In genomic region chr19:43779820-43780219, GRCh38 we compare ENCODE assay signal across 9 cellular contexts. TPM values are rescaled to one million over a fixed set of nuclear protein-coding genes. Genes with fewer than 3 reads are reported as not detected.
DNase-seq lines count a peak whose midpoint lies in the region; ATAC-seq and TF ChIP-seq lines count a peak whose summit lies in the region.
"Had no signal": no experiment of that assay in that cellular context is flagged by ENCODE, and none has a peak within 500 bp of the region (broad histone marks: within the 10 kb centered on the region; RNA-seq: fewer than 3 reads in every experiment).

No MANE protein-coding gene starts in this region.

- intact Hi-C loops in spleen (cut with DNase I; ENCODE audit: low total_unique reads) = no loop called here
- intact Hi-C loops in left lung (cut with DNase I) = loop anchor here in 1 of 2 donors (5.0 kb wide), 1 partner anchor 33 kb away; no protein-coding TSS in a partner anchor

- H3K4me1 ChIP-seq in spleen (peaks cover 15 to 98% (median 71%) of the 10 kb centered on the region in 6 donors), left lung (peaks cover 8 to 61% of the 10 kb centered on the region in 2 donors)

- H3K4me3 ChIP-seq in brain microvascular endothelial cell (ENCODE audit: low read depth, low read length) = no peak overlapping the region
- peak overlapping the region; percentile 18 to 73 (median 35) for H3K4me3 ChIP-seq in spleen
- peak overlapping the region in 1 of 2 donors; percentile 31 for H3K4me3 ChIP-seq in left lung

- H3K36me3 ChIP-seq in brain microvascular endothelial cell (replicated peaks) (no peaks in the 10 kb centered on the region), spleen (peaks cover 0 to 8% (median 0%) of the 10 kb centered on the region in 6 donors), left lung (no peaks in the 10 kb centered on the region)
- H3K36me3 ChIP-seq: right atrium auricular region had no signal

- TF ChIP-seq CTCF in GM13976 (IDR thresholded peaks at IDR 0.05; ENCODE audit: borderline replicate concordance, control extremely low read depth, extremely low read depth, insufficient read depth, missing control alignments) = peak; percentile 47
- TF ChIP-seq CTCF in brain microvascular endothelial cell (IDR thresholded peaks at IDR 0.05; ENCODE audit: low read depth, low read length, missing control alignments) = peak; percentile 32
- TF ChIP-seq CTCF in spleen (IDR thresholded peaks at IDR 0.05 in 8 of 11, conservative IDR thresholded peaks at IDR 0.05 in 3 of 11) = peak in 3 of 11 experiments; percentile 11 to 27 (median 23)
- TF ChIP-seq CTCF in left lung (IDR thresholded peaks at IDR 0.05) = no peak

- DNase-seq in GM13976 (ENCODE audit: low spot score) = peak; percentile 79
- DNase-seq in NOMO-1 treated with dmso at 0.1 percent for 144 hours (lab: John Stamatoyannopoulos, UW; ENCODE audit: unreplicated experiment) = peak; percentile 28
- no peak for DNase-seq in brain microvascular endothelial cell
- no peak for DNase-seq in spleen
- no peak for DNase-seq in retina
- no peak for DNase-seq in left lung
- no peak for DNase-seq in NCI-H524 treated with DMSO at 0.1 percent for 48 hours (lab: John Stamatoyannopoulos, UW)
- no peak for DNase-seq in NCI-H510A treated with DMSO at 0.1 percent for 48 hours (lab: John Stamatoyannopoulos, UW)

- H3K27ac ChIP-seq in brain microvascular endothelial cell (no peak overlapping the region), spleen (peak overlapping the region in 7 of 8 donors; percentile 41 to 87 (median 78)), left lung (peak overlapping the region in 1 of 2 donors; percentile 80)

- TF ChIP-seq POLR2A in spleen (IDR thresholded peaks at IDR 0.05) = no peak

- no peaks in the 10 kb centered on the region for H3K27me3 ChIP-seq in brain microvascular endothelial cell (replicated peaks)
- peaks cover 0 to 7% (median 0%) of the 10 kb centered on the region in 7 donors for H3K27me3 ChIP-seq in spleen (replicated peaks in 1 of 7)
- peaks cover 0 to 16% of the 10 kb centered on the region in 2 donors for H3K27me3 ChIP-seq in left lung
- H3K27me3 ChIP-seq: right atrium auricular region had no signal

- in situ Hi-C loops in GM13976 (cut with MboI; ENCODE audit: low sequenced_read_pairs, unreplicated experiment) (loop anchor here (5.0 kb wide), 1 partner anchor 33 kb away; no protein-coding TSS in a partner anchor), brain microvascular endothelial cell (cut with HindIII; ENCODE audit: low pct_ligation_motif_present, low sequenced_read_pairs) (no loop called here)

- ATAC-seq in left lung = no peak

- 23 to 44% (median 30%) methylated on average over 3 of the region's 3 CpGs for WGBS in spleen, 5 donors

- H3K9me3 ChIP-seq in spleen (no peaks in the 10 kb centered on the region), left lung (no peaks in the 10 kb centered on the region)
- H3K9me3 ChIP-seq: right atrium auricular region had no signal

RNA-seq across cellular contexts. Expression of gene KCNN4, which starts 1.0 kb away (rescaled TPM):
- total RNA-seq in spleen (10 to 100 TPM; 14.3 to 24.2 (median 21.3) TPM), left lung (10 to 100 TPM in 1 of 2 donors, 1 to 10 TPM in 1; 9.6 to 21.5 TPM)
- polyA plus RNA-seq in spleen = 10 to 100 TPM; 25.3 to 77.6 (median 56.1) TPM

RNA-seq across cellular contexts. Expression of gene LYPD5, which starts 22.4 kb away (rescaled TPM):
- total RNA-seq in spleen (10 to 100 TPM in 2 of 7 donors, 1 to 10 TPM in 5; 4.2 to 48.1 (median 7.4) TPM), left lung (1 to 10 TPM; 2.2 to 6.3 TPM)
- polyA plus RNA-seq in spleen = 1 to 10 TPM; 2.1 to 6.6 (median 2.2) TPM

RNA-seq across cellular contexts. Expression of gene SMG9, which starts 25.1 kb away (rescaled TPM):
- 10 to 100 TPM; 30.9 to 65.9 (median 54.6) TPM for total RNA-seq in spleen
- 10 to 100 TPM; 34.0 to 44.8 (median 44.3) TPM for polyA plus RNA-seq in spleen
- total RNA-seq in left lung = 10 to 100 TPM; 40.9 to 49.6 TPM

RNA-seq across cellular contexts. Expression of gene ZNF283, which starts 47.3 kb away (rescaled TPM):
- 10 to 100 TPM in 6 of 7 donors, 1 to 10 TPM in 1; 6.0 to 15.6 (median 11.9) TPM for total RNA-seq in spleen
- 1 to 10 TPM; 1.1 to 3.0 (median 1.1) TPM for polyA plus RNA-seq in spleen
- total RNA-seq in left lung = 10 to 100 TPM in 1 of 2 donors, 1 to 10 TPM in 1; 8.1 to 10.4 TPM

Comparison
In these comparisons a context has a peak if more than half of its experiments do, and no peak if none do; other contexts are left out.
1. DNase-seq: peak in GM13976 (single experiment) and NOMO-1 treated with dmso at 0.1 percent for 144 hours (single experiment); none in brain microvascular endothelial cell (single experiment), spleen (single experiment), retina (single experiment), left lung (0 of 2), NCI-H524 treated with DMSO at 0.1 percent for 48 hours (single experiment) and NCI-H510A treated with DMSO at 0.1 percent for 48 hours (single experiment).
2. CTCF ChIP-seq: peak in GM13976 (single experiment) and brain microvascular endothelial cell (single experiment); none in left lung (0 of 2).